ENCODE assay signal across 3 cellular contexts in the genomic region with DNA sequence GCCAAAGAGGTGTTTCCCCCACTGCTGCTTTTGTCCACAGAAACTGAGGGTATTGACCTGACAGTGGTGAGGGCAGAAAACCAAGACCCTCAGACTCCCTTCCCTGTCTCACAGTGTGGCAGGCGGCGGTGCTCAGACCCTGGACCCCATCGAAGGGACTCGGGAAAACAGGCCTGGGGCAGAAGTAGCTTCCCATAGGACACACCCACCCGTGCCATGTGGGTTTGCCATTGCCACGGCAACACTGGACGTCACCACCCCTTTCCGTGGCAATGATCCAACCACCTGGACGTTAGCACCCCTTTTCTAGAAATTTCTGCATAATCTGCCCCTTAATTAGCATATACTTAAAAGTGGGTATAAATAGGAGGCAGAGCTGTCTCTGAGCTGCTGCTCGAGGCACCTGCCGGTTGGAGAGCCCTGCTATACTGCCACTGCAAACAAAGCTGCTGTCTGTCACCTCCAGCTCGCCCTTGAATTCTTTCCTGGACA.
TF ChIP-seq lines count a peak whose summit lies in the region.

No MANE protein-coding gene starts in this region.

TF ChIP-seq in SK-N-SH, 30 proteins besides CTCF, POLR2A, EP300 and RAD21:
- TF ChIP-seq GATA2 (CRISPR knock-in tag; IDR thresholded peaks at IDR 0.05) (no peak), FOXJ3 (CRISPR knock-in tag; IDR thresholded peaks at IDR 0.05) (no peak), RCOR1 (IDR thresholded peaks at IDR 0.05; ENCODE audit: low read length) (no peak), ZBTB33 (IDR thresholded peaks at IDR 0.05; ENCODE audit: borderline replicate concordance, low read depth) (no peak), FOXM1 (IDR thresholded peaks at IDR 0.05; ENCODE audit: low read depth) (no peak), NFIC (IDR thresholded peaks at IDR 0.05; ENCODE audit: borderline replicate concordance) (no peak), CHD2 (IDR thresholded peaks at IDR 0.05; ENCODE audit: low read length, partially characterized antibody) (no peak), NRF1 (IDR thresholded peaks at IDR 0.05; ENCODE audit: low read depth, low read length) (no peak)

TF ChIP-seq in SK-N-SH treated with all-trans-retinoic acid at 6 μM for 48 hours, 23 proteins besides CTCF, POLR2A, EP300 and RAD21:
- TF ChIP-seq POU6F1 (CRISPR knock-in tag; IDR thresholded peaks at IDR 0.05; ENCODE audit: borderline replicate concordance, low read depth) (no peak), RARB (CRISPR knock-in tag; IDR thresholded peaks at IDR 0.05) (no peak), PPARA (CRISPR knock-in tag; IDR thresholded peaks at IDR 0.05; ENCODE audit: borderline replicate concordance) (no peak), ZNF70 (CRISPR knock-in tag; IDR thresholded peaks at IDR 0.05) (no peak), ESRRG (CRISPR knock-in tag; IDR thresholded peaks at IDR 0.05) (no peak), TSHZ2 (CRISPR knock-in tag; IDR thresholded peaks at IDR 0.05) (no peak), TCF4 (CRISPR knock-in tag; IDR thresholded peaks at IDR 0.05; ENCODE audit: borderline replicate concordance) (no peak), ZNF8 (CRISPR knock-in tag; IDR thresholded peaks at IDR 0.05) (no peak), GLIS3 (CRISPR knock-in tag; IDR thresholded peaks at IDR 0.05) (no peak), ZC3H10 (CRISPR knock-in tag; IDR thresholded peaks at IDR 0.05) (no peak), BACH2 (CRISPR knock-in tag; IDR thresholded peaks at IDR 0.05; ENCODE audit: borderline replicate concordance) (no peak), TOX (CRISPR knock-in tag; IDR thresholded peaks at IDR 0.05; ENCODE audit: borderline replicate concordance) (no peak), ISL1 (CRISPR knock-in tag; IDR thresholded peaks at IDR 0.05) (no peak), ZNF565 (CRISPR knock-in tag; conservative IDR thresholded peaks at IDR 0.05; ENCODE audit: low read depth) (no peak), OSR1 (CRISPR knock-in tag; IDR thresholded peaks at IDR 0.05) (no peak), ARNTL (CRISPR knock-in tag; IDR thresholded peaks at IDR 0.05; ENCODE audit: borderline replicate concordance, low read depth) (no peak), CSDC2 (CRISPR knock-in tag; IDR thresholded peaks at IDR 0.05) (no peak)
- TF ChIP-seq, protein P1, sequence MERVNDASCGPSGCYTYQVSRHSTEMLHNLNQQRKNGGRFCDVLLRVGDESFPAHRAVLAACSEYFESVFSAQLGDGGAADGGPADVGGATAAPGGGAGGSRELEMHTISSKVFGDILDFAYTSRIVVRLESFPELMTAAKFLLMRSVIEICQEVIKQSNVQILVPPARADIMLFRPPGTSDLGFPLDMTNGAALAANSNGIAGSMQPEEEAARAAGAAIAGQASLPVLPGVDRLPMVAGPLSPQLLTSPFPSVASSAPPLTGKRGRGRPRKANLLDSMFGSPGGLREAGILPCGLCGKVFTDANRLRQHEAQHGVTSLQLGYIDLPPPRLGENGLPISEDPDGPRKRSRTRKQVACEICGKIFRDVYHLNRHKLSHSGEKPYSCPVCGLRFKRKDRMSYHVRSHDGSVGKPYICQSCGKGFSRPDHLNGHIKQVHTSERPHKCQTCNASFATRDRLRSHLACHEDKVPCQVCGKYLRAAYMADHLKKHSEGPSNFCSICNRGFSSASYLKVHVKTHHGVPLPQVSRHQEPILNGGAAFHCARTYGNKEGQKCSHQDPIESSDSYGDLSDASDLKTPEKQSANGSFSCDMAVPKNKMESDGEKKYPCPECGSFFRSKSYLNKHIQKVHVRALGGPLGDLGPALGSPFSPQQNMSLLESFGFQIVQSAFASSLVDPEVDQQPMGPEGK (CRISPR knock-in tag; IDR thresholded peaks at IDR 0.05; ENCODE audit: borderline replicate concordance), result no peak

TF ChIP-seq in H1, 55 proteins besides CTCF, POLR2A, EP300 and RAD21:
- TF ChIP-seq RXRA (IDR thresholded peaks at IDR 0.05; ENCODE audit: insufficient read depth, low read depth, low read length), result no peak
- TF ChIP-seq RFX5 (IDR thresholded peaks at IDR 0.05; ENCODE audit: borderline replicate concordance, low read depth, low read length), result peak; percentile 62; the same call in 1 of the 2 replicates
TF ChIP-seq in H1: peak in this region for 1.
